In genomic region chr10:12212454-12212853, GRCh38 we compare ENCODE assay signal across 11 cellular contexts. TPM values are rescaled to one million over a fixed set of nuclear protein-coding genes. Genes with fewer than 3 reads are reported as not detected.
A peak's percentile ranks its signal among the peaks of the same experiment; 100 is the strongest.
DNase-seq lines count a peak whose midpoint lies in the region; ATAC-seq lines count a peak whose summit lies in the region.
"Had no signal": no experiment of that assay in that cellular context is flagged by ENCODE, and none has a peak within 500 bp of the region (broad histone marks: within the 10 kb centered on the region; RNA-seq: fewer than 3 reads in every experiment).

No MANE protein-coding gene starts in this region.

- peaks cover 19% of the 10 kb centered on the region for H3K4me1 Mint-ChIP-seq in activated CD8-positive, alpha-beta memory T cell treated with anti-CD3 and anti-CD28 coated beads, Interleukin-2, amount 10 ng/mL, durations not matched to agents 7 days and 5 days
- H3K4me1 Mint-ChIP-seq in stimulated activated memory B cell treated with anti-CD40 and anti-IgM and Interleukin-4, amounts not matched to agents 10 μg/mL and 1 μg/mL and 100 μg/mL, for 72 hours = peaks cover 37% of the 10 kb centered on the region

- H3K27ac Mint-ChIP-seq in activated CD8-positive, alpha-beta memory T cell treated with anti-CD3 and anti-CD28 coated beads, Interleukin-2, amount 10 ng/mL, durations not matched to agents 7 days and 5 days = peak overlapping the region; percentile 33
- peak overlapping the region; percentile 40 for H3K27ac Mint-ChIP-seq in stimulated activated memory B cell treated with anti-CD40 and anti-IgM and Interleukin-4, amounts not matched to agents 10 μg/mL and 1 μg/mL and 100 μg/mL, for 72 hours

- CTCF ChIA-PET in activated CD8-positive, alpha-beta memory T cell treated with anti-CD3 and anti-CD28 coated beads, Interleukin-2, amount 10 ng/mL, durations not matched to agents 7 days and 5 days (lab: Charles Lee) = no interaction called here

- no peaks in the 10 kb centered on the region for H3K27me3 Mint-ChIP-seq in activated CD8-positive, alpha-beta memory T cell treated with anti-CD3 and anti-CD28 coated beads, Interleukin-2, amount 10 ng/mL, durations not matched to agents 7 days and 5 days
- H3K27me3 Mint-ChIP-seq in stimulated activated memory B cell treated with anti-CD40 and anti-IgM and Interleukin-4, amounts not matched to agents 10 μg/mL and 1 μg/mL and 100 μg/mL, for 72 hours = no peaks in the 10 kb centered on the region
- H3K27me3 Mint-ChIP-seq: CD8-positive, alpha-beta memory T cell had no signal

- no peak overlapping the region for H3K4me3 Mint-ChIP-seq in activated CD8-positive, alpha-beta memory T cell treated with anti-CD3 and anti-CD28 coated beads, Interleukin-2, amount 10 ng/mL, durations not matched to agents 7 days and 5 days
- no peak overlapping the region for H3K4me3 Mint-ChIP-seq in stimulated activated memory B cell treated with anti-CD40 and anti-IgM and Interleukin-4, amounts not matched to agents 10 μg/mL and 1 μg/mL and 100 μg/mL, for 72 hours
- H3K4me3 Mint-ChIP-seq: CD8-positive, alpha-beta memory T cell had no signal

- DNase-seq in activated CD8-positive, alpha-beta memory T cell treated with anti-CD3 and anti-CD28 coated beads, Interleukin-2, amount 10 ng/mL, durations not matched to agents 7 days and 5 days = no peak
- DNase-seq in activated CD8-positive, alpha-beta memory T cell treated with anti-CD3 and anti-CD28 coated beads, Interleukin-2, amount 50 U/mL, for 4 hours = no peak
- DNase-seq in RPMI8226 (peak; percentile 21), NCI-H2029 (lab: John Stamatoyannopoulos, UW) (no peak)
- DNase-seq in activated naive CD4-positive, alpha-beta T cell (lab: John Stamatoyannopoulos, UW) = no peak
- DNase-seq: AML-193; CD8-positive, alpha-beta memory T cell; DMS 273 treated with DMSO at 0.1 percent for 48 hours; IMR-90 had no signal

- H3K9me3 Mint-ChIP-seq in activated CD8-positive, alpha-beta memory T cell treated with anti-CD3 and anti-CD28 coated beads, Interleukin-2, amount 10 ng/mL, durations not matched to agents 7 days and 5 days (ENCODE audit: low read depth) = no peaks in the 10 kb centered on the region
- no peaks in the 10 kb centered on the region for H3K9me3 Mint-ChIP-seq in stimulated activated memory B cell treated with anti-CD40 and anti-IgM and Interleukin-4, amounts not matched to agents 10 μg/mL and 1 μg/mL and 100 μg/mL, for 72 hours
- H3K9me3 Mint-ChIP-seq: CD8-positive, alpha-beta memory T cell had no signal

- ATAC-seq in activated CD8-positive, alpha-beta memory T cell treated with anti-CD3 and anti-CD28 coated beads, Interleukin-2, amount 10 ng/mL, durations not matched to agents 7 days and 5 days = no peak
- no peak for ATAC-seq in stimulated activated memory B cell treated with anti-CD40 and anti-IgM and Interleukin-4, amounts not matched to agents 10 μg/mL and 1 μg/mL and 100 μg/mL, for 72 hours
- ATAC-seq in GM18873 (IDR thresholded peaks at IDR 0.05; ENCODE audit: low FRiP score, unreplicated experiment) = no peak

- H3K36me3 Mint-ChIP-seq in activated CD8-positive, alpha-beta memory T cell treated with anti-CD3 and anti-CD28 coated beads, Interleukin-2, amount 10 ng/mL, durations not matched to agents 7 days and 5 days = peaks cover 50% of the 10 kb centered on the region
- peaks cover 57% of the 10 kb centered on the region for H3K36me3 Mint-ChIP-seq in stimulated activated memory B cell treated with anti-CD40 and anti-IgM and Interleukin-4, amounts not matched to agents 10 μg/mL and 1 μg/mL and 100 μg/mL, for 72 hours

RNA-seq across cellular contexts. Expression of gene CDC123, which starts 16.5 kb away (rescaled TPM):
- total RNA-seq in activated CD8-positive, alpha-beta memory T cell treated with anti-CD3 and anti-CD28 coated beads, Interleukin-2, amount 10 ng/mL, durations not matched to agents 7 days and 5 days = 100 to 1,000 TPM in 1 of 2 experiments, 10 to 100 TPM in 1; 95.2 to 130 TPM

RNA-seq across cellular contexts. Expression of gene NUDT5, which starts 16.8 kb away (rescaled TPM):
- total RNA-seq in activated CD8-positive, alpha-beta memory T cell treated with anti-CD3 and anti-CD28 coated beads, Interleukin-2, amount 10 ng/mL, durations not matched to agents 7 days and 5 days = 100 to 1,000 TPM; 107 to 125 TPM
